8 cellular contexts compared by ENCODE assay signal in genomic region chr6:37303891-37304503, GRCh38.
DNase-seq lines count a peak whose midpoint lies in the region; ATAC-seq lines count a peak whose summit lies in the region.

No MANE protein-coding gene starts in this region.

- peaks cover 21% of the 10 kb centered on the region for H3K36me3 Mint-ChIP-seq in memory B cell

- ATAC-seq in memory B cell (ENCODE audit: low read depth) (peak; percentile 31), GM21825 (IDR thresholded peaks at IDR 0.05; ENCODE audit: unreplicated experiment) (no peak), GM19035 (IDR thresholded peaks at IDR 0.05; ENCODE audit: unreplicated experiment) (no peak), HG03045 (IDR thresholded peaks at IDR 0.05; ENCODE audit: unreplicated experiment) (no peak)

- no peaks in the 10 kb centered on the region for H3K4me1 Mint-ChIP-seq in memory B cell

- DNase-seq in stimulated activated CD4-positive, alpha-beta T cell treated with anti-CD3 and anti-CD28 coated beads, Interleukin-1b, Interleukin-23, amount 100 ng/mL, for 48 hours = peak; percentile 11
- no peak for DNase-seq in stimulated activated CD4-positive, alpha-beta T cell treated with anti-CD3 and anti-CD28 coated beads, Interleukin-12 subunit alpha, Interleukin-12 subunit beta, amount 100 ng/mL, for 4 hours
- DNase-seq in NCI-H2227 treated with DMSO at 0.1 percent for 48 hours (lab: John Stamatoyannopoulos, UW) (peak; percentile 15), cerebellar cortex (ENCODE audit: low spot score) (peak; percentile 49), memory B cell (ENCODE audit: low spot score in 2 of 2) (no peak)

- H3K9me3 Mint-ChIP-seq in memory B cell = no peaks in the 10 kb centered on the region

- H3K27me3 Mint-ChIP-seq in memory B cell = no peaks in the 10 kb centered on the region

- H3K27ac Mint-ChIP-seq in memory B cell = no peak overlapping the region

- no peak overlapping the region for H3K4me3 Mint-ChIP-seq in memory B cell

Comparison
In these comparisons a context has a peak if more than half of its experiments do, and no peak if none do; other contexts are left out.
1. DNase-seq: peak in stimulated activated CD4-positive, alpha-beta T cell treated with anti-CD3 and anti-CD28 coated beads, Interleukin-1b, Interleukin-23, amount 100 ng/mL, for 48 hours (single experiment), NCI-H2227 treated with DMSO at 0.1 percent for 48 hours (single experiment) and cerebellar cortex (single experiment); none in stimulated activated CD4-positive, alpha-beta T cell treated with anti-CD3 and anti-CD28 coated beads, Interleukin-12 subunit alpha, Interleukin-12 subunit beta, amount 100 ng/mL, for 4 hours (single experiment) and memory B cell (0 of 2).